Comparison of ENCODE assay signal across 24 cellular contexts in the genomic region with DNA sequence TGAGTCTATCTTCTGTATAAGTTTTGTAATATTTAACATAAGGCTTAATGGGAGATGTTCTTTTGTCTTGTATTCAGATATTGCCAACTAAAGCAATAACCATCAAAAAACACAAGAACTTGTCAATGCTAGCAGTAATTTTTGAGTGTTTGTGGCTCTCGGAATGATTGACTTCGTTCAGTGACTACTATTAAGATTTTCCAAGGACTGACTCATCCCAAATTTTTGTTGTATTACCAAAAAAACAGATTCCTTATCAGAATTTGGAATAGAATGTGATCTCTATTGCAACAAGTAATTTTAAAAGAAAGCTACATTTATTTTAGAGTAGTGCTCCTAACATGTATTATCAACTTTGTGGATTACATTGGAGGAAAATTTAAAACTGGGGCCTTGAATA. TPM values are rescaled to one million over a fixed set of nuclear protein-coding genes. Genes with fewer than 3 reads are reported as not detected.
DNase-seq lines count a peak whose midpoint lies in the region; ATAC-seq and TF ChIP-seq lines count a peak whose summit lies in the region.
"Had no signal": no experiment of that assay in that cellular context is flagged by ENCODE, and none has a peak within 500 bp of the region (broad histone marks: within the 10 kb centered on the region; RNA-seq: fewer than 3 reads in every experiment).

No MANE protein-coding gene starts in this region.

- CTCF ChIA-PET in HEK293T (lab: Yijun Ruan, JAX), result interaction anchor here (1.0 kb wide), 1 partner anchor 11 kb away, joined by 3 read pairs; no protein-coding TSS in a partner anchor

- H3K4me1 ChIP-seq in neutrophil (ENCODE audit: control insufficient read depth in 1 of 2, insufficient read depth in 1 of 2, low read depth in 1 of 2, low read length in 1 of 2), result peaks cover 30 to 32% of the 10 kb centered on the region in 2 experiments

- H3K4me3 ChIP-seq in neutrophil (ENCODE audit: low read depth in 1 of 2, low read length in 1 of 2), result no peak overlapping the region
- H3K4me3 ChIP-seq: body of pancreas, lung, smooth muscle cell had no signal

- H3K27ac ChIP-seq in neutrophil, result peak overlapping the region; percentile 55
- H3K27ac ChIP-seq: body of pancreas had no signal

- no peak for ATAC-seq in activated T-cell treated with anti-CD3 and anti-CD28 coated beads, Interleukin-2, amount 50 U/mL, for 4 hours
- ATAC-seq: body of pancreas, esophagus mucosa had no signal

- H3K27me3 ChIP-seq in neutrophil, result no peaks in the 10 kb centered on the region
- H3K27me3 ChIP-seq: body of pancreas had no signal

- DNase-seq in activated T-cell treated with anti-CD3 and anti-CD28 coated beads, Interleukin-2, amount 50 U/mL, for 24 hours, result no peak
- no peak for DNase-seq in activated T-cell treated with anti-CD3 and anti-CD28 coated beads, Interleukin-2, amount 50 U/mL, for 4 hours
- DNase-seq in HFFc6 (no peak), KBM-7 (no peak), NCI-H1436 treated with DMSO at 0.1 percent for 48 hours (lab: John Stamatoyannopoulos, UW) (no peak), HEK293T (ENCODE audit: extremely low spot score) (no peak)
- DNase-seq in activated T-helper 1 cell treated with anti-CD3 and anti-CD28 coated beads, Interleukin-12 subunit alpha, Interleukin-12 subunit beta, Interleukin-2, Interleukin-4 antibody, amounts not matched to agents 30 ng/mL and 10 ng/mL and 1 ng/mL, durations not matched to agents 14 hours and 24 hours and 36 hours (ENCODE audit: low spot score), result no peak
- DNase-seq: activated CD4-positive, alpha-beta T cell treated with anti-CD3 and anti-CD28 coated beads, Interleukin-2, amount 10 ng/mL, durations not matched to agents 7 days and 5 days; activated naive CD4-positive, alpha-beta T cell treated with anti-CD3 and anti-CD28 coated beads, Interleukin-2, amount 10 ng/mL, durations not matched to agents 7 days and 5 days; body of pancreas; COR-L47; DMS79 treated with DMSO at 0.1 percent for 48 hours; effector CD8-positive, alpha-beta T cell; Karpas-422; NCI-H187; NCI-H774; Right ventricle myocardium superior; stimulated activated CD4-positive, alpha-beta T cell treated with anti-CD3 and anti-CD28 coated beads, Interleukin-2, amount 100 ng/mL, for 48 hours; stimulated activated naive CD4-positive, alpha-beta T cell treated with Interleukin-2 at 50 U/mL for 16 hours had no signal

- TF ChIP-seq CTCF in HFFc6 (IDR thresholded peaks at IDR 0.05) (no peak), neutrophil (IDR thresholded peaks at IDR 0.05) (no peak)

- in situ Hi-C loops in KBM-7 (cut with MboI; ENCODE audit: low pct_unique_long_range_greater_than_20kb, low sequenced_read_pairs), result no loop called here

- peaks cover 84% of the 10 kb centered on the region for H3K4me1 Mint-ChIP-seq in activated T-cell treated with anti-CD3 and anti-CD28 coated beads, Interleukin-2, amount 50 U/mL, for 24 hours (ENCODE audit: low read depth)
- H3K4me1 Mint-ChIP-seq in activated T-cell treated with anti-CD3 and anti-CD28 coated beads, Interleukin-2, amount 50 U/mL, for 4 hours (ENCODE audit: low read depth), result peaks cover 67% of the 10 kb centered on the region
- peaks cover 94% of the 10 kb centered on the region for H3K4me1 Mint-ChIP-seq in HFFc6 (ENCODE audit: low read depth)
- peaks cover 86% of the 10 kb centered on the region for H3K4me1 Mint-ChIP-seq in activated T-helper 1 cell treated with anti-CD3 and anti-CD28 coated beads, Interleukin-12 subunit alpha, Interleukin-12 subunit beta, Interleukin-2, Interleukin-4 antibody, amounts not matched to agents 30 ng/mL and 10 ng/mL and 1 ng/mL, durations not matched to agents 14 hours and 24 hours and 36 hours (ENCODE audit: low read depth)

- intact Hi-C loops in activated T-helper 1 cell treated with anti-CD3 and anti-CD28 coated beads, Interleukin-12 subunit alpha, Interleukin-12 subunit beta, Interleukin-2, Interleukin-4 antibody, amounts not matched to agents 30 ng/mL and 10 ng/mL and 1 ng/mL, durations not matched to agents 14 hours and 24 hours and 36 hours (cut with micrococcal nuclease), result loop anchor here (10.0 kb wide), 1 partner anchor 1901 kb away; a partner anchor contains a TSS

- no peaks in the 10 kb centered on the region for H3K9me3 ChIP-seq in neutrophil
- H3K9me3 ChIP-seq: body of pancreas had no signal

- H3K36me3 ChIP-seq in neutrophil, result peaks cover 90% of the 10 kb centered on the region

- no peaks in the 10 kb centered on the region for H3K27me3 Mint-ChIP-seq in activated T-cell treated with anti-CD3 and anti-CD28 coated beads, Interleukin-2, amount 50 U/mL, for 24 hours
- H3K27me3 Mint-ChIP-seq in activated T-cell treated with anti-CD3 and anti-CD28 coated beads, Interleukin-2, amount 50 U/mL, for 4 hours (ENCODE audit: low read depth), result no peaks in the 10 kb centered on the region
- H3K27me3 Mint-ChIP-seq in HFFc6 (ENCODE audit: insufficient read depth), result no peaks in the 10 kb centered on the region; the same call in none of the 2 replicates
- H3K27me3 Mint-ChIP-seq in activated T-helper 1 cell treated with anti-CD3 and anti-CD28 coated beads, Interleukin-12 subunit alpha, Interleukin-12 subunit beta, Interleukin-2, Interleukin-4 antibody, amounts not matched to agents 30 ng/mL and 10 ng/mL and 1 ng/mL, durations not matched to agents 14 hours and 24 hours and 36 hours (ENCODE audit: insufficient read depth), result no peaks in the 10 kb centered on the region
- H3K27me3 Mint-ChIP-seq: activated CD4-positive, alpha-beta T cell treated with anti-CD3 and anti-CD28 coated beads, Interleukin-2, amount 10 ng/mL, durations not matched to agents 7 days and 5 days; activated naive CD4-positive, alpha-beta T cell treated with anti-CD3 and anti-CD28 coated beads, Interleukin-2, amount 10 ng/mL, durations not matched to agents 7 days and 5 days; B cell had no signal

- no peaks in the 10 kb centered on the region for H3K9me3 Mint-ChIP-seq in activated T-cell treated with anti-CD3 and anti-CD28 coated beads, Interleukin-2, amount 50 U/mL, for 24 hours
- H3K9me3 Mint-ChIP-seq in activated T-cell treated with anti-CD3 and anti-CD28 coated beads, Interleukin-2, amount 50 U/mL, for 4 hours, result no peaks in the 10 kb centered on the region
- no peaks in the 10 kb centered on the region for H3K9me3 Mint-ChIP-seq in HFFc6
- H3K9me3 Mint-ChIP-seq in activated T-helper 1 cell treated with anti-CD3 and anti-CD28 coated beads, Interleukin-12 subunit alpha, Interleukin-12 subunit beta, Interleukin-2, Interleukin-4 antibody, amounts not matched to agents 30 ng/mL and 10 ng/mL and 1 ng/mL, durations not matched to agents 14 hours and 24 hours and 36 hours, result no peaks in the 10 kb centered on the region
- H3K9me3 Mint-ChIP-seq: activated CD4-positive, alpha-beta T cell treated with anti-CD3 and anti-CD28 coated beads, Interleukin-2, amount 10 ng/mL, durations not matched to agents 7 days and 5 days; activated naive CD4-positive, alpha-beta T cell treated with anti-CD3 and anti-CD28 coated beads, Interleukin-2, amount 10 ng/mL, durations not matched to agents 7 days and 5 days had no signal

- H3K36me3 Mint-ChIP-seq in activated T-cell treated with anti-CD3 and anti-CD28 coated beads, Interleukin-2, amount 50 U/mL, for 24 hours (ENCODE audit: low read depth), result peaks cover 87% of the 10 kb centered on the region
- peaks cover 39% of the 10 kb centered on the region for H3K36me3 Mint-ChIP-seq in activated T-cell treated with anti-CD3 and anti-CD28 coated beads, Interleukin-2, amount 50 U/mL, for 4 hours (ENCODE audit: insufficient read depth)
- peaks cover 80% of the 10 kb centered on the region for H3K36me3 Mint-ChIP-seq in HFFc6 (ENCODE audit: low read depth)
- H3K36me3 Mint-ChIP-seq in activated T-helper 1 cell treated with anti-CD3 and anti-CD28 coated beads, Interleukin-12 subunit alpha, Interleukin-12 subunit beta, Interleukin-2, Interleukin-4 antibody, amounts not matched to agents 30 ng/mL and 10 ng/mL and 1 ng/mL, durations not matched to agents 14 hours and 24 hours and 36 hours (ENCODE audit: low read depth), result peaks cover 64% of the 10 kb centered on the region

- peak overlapping the region; percentile 67 for H3K27ac Mint-ChIP-seq in activated T-cell treated with anti-CD3 and anti-CD28 coated beads, Interleukin-2, amount 50 U/mL, for 24 hours
- peak overlapping the region; percentile 72 for H3K27ac Mint-ChIP-seq in HFFc6
- H3K27ac Mint-ChIP-seq in activated T-helper 1 cell treated with anti-CD3 and anti-CD28 coated beads, Interleukin-12 subunit alpha, Interleukin-12 subunit beta, Interleukin-2, Interleukin-4 antibody, amounts not matched to agents 30 ng/mL and 10 ng/mL and 1 ng/mL, durations not matched to agents 14 hours and 24 hours and 36 hours, result peak overlapping the region; percentile 10
- H3K27ac Mint-ChIP-seq: activated CD4-positive, alpha-beta T cell treated with anti-CD3 and anti-CD28 coated beads, Interleukin-2, amount 10 ng/mL, durations not matched to agents 7 days and 5 days; activated naive CD4-positive, alpha-beta T cell treated with anti-CD3 and anti-CD28 coated beads, Interleukin-2, amount 10 ng/mL, durations not matched to agents 7 days and 5 days had no signal

- no peak overlapping the region for H3K4me3 Mint-ChIP-seq in activated T-cell treated with anti-CD3 and anti-CD28 coated beads, Interleukin-2, amount 50 U/mL, for 24 hours
- H3K4me3 Mint-ChIP-seq in activated T-cell treated with anti-CD3 and anti-CD28 coated beads, Interleukin-2, amount 50 U/mL, for 4 hours, result no peak overlapping the region
- H3K4me3 Mint-ChIP-seq in HFFc6, result peak overlapping the region; percentile 69
- no peak overlapping the region for H3K4me3 Mint-ChIP-seq in activated T-helper 1 cell treated with anti-CD3 and anti-CD28 coated beads, Interleukin-12 subunit alpha, Interleukin-12 subunit beta, Interleukin-2, Interleukin-4 antibody, amounts not matched to agents 30 ng/mL and 10 ng/mL and 1 ng/mL, durations not matched to agents 14 hours and 24 hours and 36 hours
- H3K4me3 Mint-ChIP-seq: activated CD4-positive, alpha-beta T cell treated with anti-CD3 and anti-CD28 coated beads, Interleukin-2, amount 10 ng/mL, durations not matched to agents 7 days and 5 days; activated naive CD4-positive, alpha-beta T cell treated with anti-CD3 and anti-CD28 coated beads, Interleukin-2, amount 10 ng/mL, durations not matched to agents 7 days and 5 days; B cell had no signal

- POLR2A ChIA-PET in HEK293T (lab: Yijun Ruan, JAX), result no interaction called here

TF ChIP-seq in HEK293T, 16 proteins besides CTCF, POLR2A, EP300 and RAD21 (continues in another document):
- TF ChIP-seq SUZ12 (IDR thresholded peaks at IDR 0.05) (no peak), ELF4 (IDR thresholded peaks at IDR 0.05) (no peak), SP1 (IDR thresholded peaks at IDR 0.05) (no peak), ZNF384 (IDR thresholded peaks at IDR 0.05) (no peak), ARNT (IDR thresholded peaks at IDR 0.05) (no peak), NFRKB (IDR thresholded peaks at IDR 0.05) (no peak), FOXK2 (IDR thresholded peaks at IDR 0.05) (no peak)

RNA-seq across cellular contexts. Expression of a gene that starts 8.1 kb away (rescaled TPM):
- 10 to 100 TPM; 47.8 to 55.3 (median 52.2) TPM for total RNA-seq in activated T-cell treated with anti-CD3 and anti-CD28 coated beads, Interleukin-2, amount 50 U/mL, for 4 hours
- 100 to 1,000 TPM in 5 of 6 experiments, 10 to 100 TPM in 1; 95.9 to 121 (median 109) TPM for total RNA-seq in HFFc6 (2021; fragmentation: NEBNext Ultra II Directional; extraction: Animal tissue kit (Norgen Biotek cat#: 25700))
- total RNA-seq in activated T-helper 1 cell treated with anti-CD3 and anti-CD28 coated beads, Interleukin-12 subunit alpha, Interleukin-12 subunit beta, Interleukin-2, Interleukin-4 antibody, amounts not matched to agents 30 ng/mL and 10 ng/mL and 1 ng/mL, durations not matched to agents 14 hours and 24 hours and 36 hours, result 51.0 and 58.4 TPM in 2 replicates

Comparison
In these comparisons a context has a peak if more than half of its experiments do, and no peak if none do; other contexts are left out.
1. H3K27ac Mint-ChIP-seq: peak in every context shown above with its lines; median percentile 72 in HFFc6; 67 in activated T-cell treated with anti-CD3 and anti-CD28 coated beads, Interleukin-2, amount 50 U/mL, for 24 hours; 10 in activated T-helper 1 cell treated with anti-CD3 and anti-CD28 coated beads, Interleukin-12 subunit alpha, Interleukin-12 subunit beta, Interleukin-2, Interleukin-4 antibody, amounts not matched to agents 30 ng/mL and 10 ng/mL and 1 ng/mL, durations not matched to agents 14 hours and 24 hours and 36 hours.